ENCODE assay signal across 15 cellular contexts in the genomic region with DNA sequence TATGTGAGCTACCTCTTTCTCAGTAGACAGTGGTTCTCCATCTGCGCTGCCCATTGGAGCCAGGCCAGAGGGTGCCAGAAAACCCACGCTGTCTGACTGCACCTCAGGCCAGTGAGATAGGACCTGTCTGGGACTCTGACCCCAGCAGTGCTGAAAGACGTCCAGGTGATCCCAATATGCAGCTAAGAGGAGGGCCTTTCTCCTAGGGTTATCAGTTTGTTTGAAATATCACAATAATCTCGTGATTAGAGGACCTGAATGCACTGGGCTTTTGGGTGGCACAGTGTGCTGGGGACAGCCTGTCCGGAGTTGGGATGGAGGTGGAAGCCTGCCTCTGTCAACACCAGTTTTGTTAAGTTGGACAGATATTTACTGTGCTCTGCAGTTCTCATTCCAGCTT.
"Had no signal": no experiment of that assay in that cellular context is flagged by ENCODE, and none has a peak within 500 bp of the region (broad histone marks: within the 10 kb centered on the region; RNA-seq: fewer than 3 reads in every experiment).

No MANE protein-coding gene starts in this region.

- H3K4me3 Mint-ChIP-seq: activated B cell treated with CpG ODN at 0.5 μM for 24 hours; activated CD4-positive, alpha-beta T cell treated with anti-CD3 and anti-CD28 coated beads, Interleukin-2, amount 10 ng/mL, durations not matched to agents 7 days and 5 days; activated naive CD4-positive, alpha-beta T cell treated with anti-CD3 and anti-CD28 coated beads, Interleukin-2, amount 50 U/mL, for 24 hours; memory B cell; nephron progenitor cell; stimulated activated effector memory CD8-positive, alpha-beta T cell treated with anti-CD3 and anti-CD28 coated beads, Interleukin-12 subunit alpha, Interleukin-12 subunit beta, amount 100 ng/mL, for 72 hours had no signal

- DNase-seq: activated B cell treated with CpG ODN at 0.5 μM for 24 hours; activated CD4-positive, alpha-beta T cell treated with anti-CD3 and anti-CD28 coated beads, Interleukin-2, amount 10 ng/mL, durations not matched to agents 7 days and 5 days; activated CD8-positive, alpha-beta memory T cell treated with anti-CD3 and anti-CD28 coated beads for 24 hours; activated effector memory CD4-positive, alpha-beta T cell treated with Interleukin-2 at 50 U/mL for 16 hours; esophagus squamous epithelium; foreskin fibroblast; left colon; nephron progenitor cell; ovary; T-helper 2 cell; transverse colon had no signal

- H3K27ac ChIP-seq: ovary had no signal

- H3K27ac Mint-ChIP-seq: activated B cell treated with CpG ODN at 0.5 μM for 24 hours; memory B cell; nephron progenitor cell; stimulated activated effector memory CD8-positive, alpha-beta T cell treated with anti-CD3 and anti-CD28 coated beads, Interleukin-12 subunit alpha, Interleukin-12 subunit beta, amount 100 ng/mL, for 72 hours had no signal

- H3K9me3 Mint-ChIP-seq: activated B cell treated with CpG ODN at 0.5 μM for 24 hours; activated CD4-positive, alpha-beta T cell treated with anti-CD3 and anti-CD28 coated beads, Interleukin-2, amount 10 ng/mL, durations not matched to agents 7 days and 5 days; activated naive CD4-positive, alpha-beta T cell treated with anti-CD3 and anti-CD28 coated beads, Interleukin-2, amount 50 U/mL, for 24 hours; memory B cell; nephron progenitor cell; stimulated activated effector memory CD8-positive, alpha-beta T cell treated with anti-CD3 and anti-CD28 coated beads, Interleukin-12 subunit alpha, Interleukin-12 subunit beta, amount 100 ng/mL, for 72 hours had no signal

- H3K9me3 ChIP-seq: esophagus squamous epithelium, ovary, transverse colon had no signal

- H3K36me3 ChIP-seq: brain microvascular endothelial cell, esophagus squamous epithelium, ovary, transverse colon had no signal

- H3K4me1 ChIP-seq: transverse colon had no signal

- H3K27me3 Mint-ChIP-seq: activated B cell treated with CpG ODN at 0.5 μM for 24 hours; activated CD4-positive, alpha-beta T cell treated with anti-CD3 and anti-CD28 coated beads, Interleukin-2, amount 10 ng/mL, durations not matched to agents 7 days and 5 days; activated naive CD4-positive, alpha-beta T cell treated with anti-CD3 and anti-CD28 coated beads, Interleukin-2, amount 50 U/mL, for 24 hours; memory B cell had no signal

- ATAC-seq: left colon; stimulated activated effector memory CD8-positive, alpha-beta T cell treated with anti-CD3 and anti-CD28 coated beads, Interleukin-12 subunit alpha, Interleukin-12 subunit beta, amount 100 ng/mL, for 72 hours had no signal

- H3K27me3 ChIP-seq: brain microvascular endothelial cell, esophagus squamous epithelium, ovary, transverse colon had no signal

- H3K36me3 Mint-ChIP-seq: activated naive CD4-positive, alpha-beta T cell treated with anti-CD3 and anti-CD28 coated beads, Interleukin-2, amount 50 U/mL, for 24 hours; memory B cell; stimulated activated effector memory CD8-positive, alpha-beta T cell treated with anti-CD3 and anti-CD28 coated beads, Interleukin-12 subunit alpha, Interleukin-12 subunit beta, amount 100 ng/mL, for 72 hours had no signal

- H3K4me3 ChIP-seq: esophagus squamous epithelium, ovary, transverse colon had no signal
